1 cellular context compared by ENCODE assay signal in genomic region chr3:160812304-160812703, GRCh38.
TF ChIP-seq lines count a peak whose summit lies in the region.

No MANE protein-coding gene starts in this region.

TF ChIP-seq in SK-N-SH, 30 proteins besides CTCF, POLR2A, EP300 and RAD21 (continued from another document):
- TF ChIP-seq, protein P1, sequence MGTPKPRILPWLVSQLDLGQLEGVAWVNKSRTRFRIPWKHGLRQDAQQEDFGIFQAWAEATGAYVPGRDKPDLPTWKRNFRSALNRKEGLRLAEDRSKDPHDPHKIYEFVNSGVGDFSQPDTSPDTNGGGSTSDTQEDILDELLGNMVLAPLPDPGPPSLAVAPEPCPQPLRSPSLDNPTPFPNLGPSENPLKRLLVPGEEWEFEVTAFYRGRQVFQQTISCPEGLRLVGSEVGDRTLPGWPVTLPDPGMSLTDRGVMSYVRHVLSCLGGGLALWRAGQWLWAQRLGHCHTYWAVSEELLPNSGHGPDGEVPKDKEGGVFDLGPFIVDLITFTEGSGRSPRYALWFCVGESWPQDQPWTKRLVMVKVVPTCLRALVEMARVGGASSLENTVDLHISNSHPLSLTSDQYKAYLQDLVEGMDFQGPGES (IDR thresholded peaks at IDR 0.05; ENCODE audit: low read depth, low read length) = no peak
- TF ChIP-seq FOSL2 (IDR thresholded peaks at IDR 0.05; ENCODE audit: borderline replicate concordance, low read depth) (no peak), FOXJ3 (CRISPR knock-in tag; IDR thresholded peaks at IDR 0.05) (no peak), RCOR1 (IDR thresholded peaks at IDR 0.05; ENCODE audit: low read length) (no peak), TAF1 (IDR thresholded peaks at IDR 0.05; ENCODE audit: borderline replicate concordance, low read depth, low read length) (no peak), POLR2AphosphoS5 (IDR thresholded peaks at IDR 0.05; ENCODE audit: low read depth, low read length) (no peak), PBX3 (IDR thresholded peaks at IDR 0.05) (no peak), SMC3 (IDR thresholded peaks at IDR 0.05; ENCODE audit: low read depth, low read length) (no peak)
